25 cellular contexts compared by ENCODE assay signal in genomic region chrX:41092776-41093175, GRCh38.
"Had no signal": no experiment of that assay in that cellular context is flagged by ENCODE, and none has a peak within 500 bp of the region (broad histone marks: within the 10 kb centered on the region; RNA-seq: fewer than 3 reads in every experiment).

No MANE protein-coding gene starts in this region.

- H3K4me3 ChIP-seq: left ventricle myocardium inferior, sigmoid colon, smooth muscle cell, stomach, suprapubic skin, tibial nerve, vagina had no signal

- H3K27ac ChIP-seq: left ventricle myocardium inferior, sigmoid colon, stomach, suprapubic skin, tibial nerve, vagina, WERI-Rb-1 had no signal

- DNase-seq: activated CD4-positive, alpha-beta T cell treated with anti-CD3 and anti-CD28 coated beads for 1 hour; activated CD4-positive, alpha-beta T cell treated with anti-CD3 and anti-CD28 coated beads, Interleukin-2, amount 50 U/mL, for 1 hour; activated CD8-positive, alpha-beta memory T cell treated with anti-CD3 and anti-CD28 coated beads, Interleukin-2, amount 50 U/mL, for 4 hours; activated effector memory CD4-positive, alpha-beta T cell treated with Interleukin-2 at 50 U/mL for 16 hours; activated naive CD4-positive, alpha-beta T cell treated with anti-CD3 and anti-CD28 coated beads for 36 hours; activated T-cell treated with anti-CD3 and anti-CD28 coated beads, Interleukin-2, amount 50 U/mL, for 48 hours; aorta; dermis blood vessel endothelial cell; effector CD8-positive, alpha-beta T cell; erythroblast; foreskin fibroblast; kidney glomerular epithelial cell; left ventricle myocardium inferior; naive thymus-derived CD4-positive, alpha-beta T cell; posterior cingulate gyrus; sigmoid colon; stimulated activated CD4-positive, alpha-beta T cell treated with anti-CD3 and anti-CD28 coated beads, Interleukin-15, amount 100 ng/mL, for 24 hours; stomach; WERI-Rb-1 had no signal

- H3K9me3 Mint-ChIP-seq: activated naive CD4-positive, alpha-beta T cell treated with anti-CD3 and anti-CD28 coated beads for 36 hours; neural crest cell; stimulated activated memory B cell treated with anti-CD40 and anti-IgM and Interleukin-4, amounts not matched to agents 10 μg/mL and 1 μg/mL and 100 μg/mL, for 72 hours had no signal

- H3K27ac Mint-ChIP-seq: stimulated activated memory B cell treated with anti-CD40 and anti-IgM and Interleukin-4, amounts not matched to agents 10 μg/mL and 1 μg/mL and 100 μg/mL, for 72 hours had no signal

- H3K4me3 Mint-ChIP-seq: activated naive CD4-positive, alpha-beta T cell treated with anti-CD3 and anti-CD28 coated beads for 36 hours; neural crest cell; stimulated activated memory B cell treated with anti-CD40 and anti-IgM and Interleukin-4, amounts not matched to agents 10 μg/mL and 1 μg/mL and 100 μg/mL, for 72 hours had no signal

- ATAC-seq: naive thymus-derived CD4-positive, alpha-beta T cell; stimulated activated memory B cell treated with anti-CD40 and anti-IgM and Interleukin-4, amounts not matched to agents 10 μg/mL and 1 μg/mL and 100 μg/mL, for 72 hours had no signal

- H3K27me3 Mint-ChIP-seq: naive thymus-derived CD4-positive, alpha-beta T cell; stimulated activated memory B cell treated with anti-CD40 and anti-IgM and Interleukin-4, amounts not matched to agents 10 μg/mL and 1 μg/mL and 100 μg/mL, for 72 hours had no signal

- H3K9me3 ChIP-seq: left ventricle myocardium inferior, sigmoid colon, stomach, suprapubic skin, tibial nerve, vagina had no signal

- H3K36me3 ChIP-seq: left ventricle myocardium inferior, sigmoid colon, stomach, suprapubic skin, tibial nerve, vagina had no signal

- H3K4me2 ChIP-seq: smooth muscle cell had no signal

- H3K27me3 ChIP-seq: sigmoid colon, stomach, suprapubic skin, tibial nerve, vagina had no signal
